In the genomic region with DNA sequence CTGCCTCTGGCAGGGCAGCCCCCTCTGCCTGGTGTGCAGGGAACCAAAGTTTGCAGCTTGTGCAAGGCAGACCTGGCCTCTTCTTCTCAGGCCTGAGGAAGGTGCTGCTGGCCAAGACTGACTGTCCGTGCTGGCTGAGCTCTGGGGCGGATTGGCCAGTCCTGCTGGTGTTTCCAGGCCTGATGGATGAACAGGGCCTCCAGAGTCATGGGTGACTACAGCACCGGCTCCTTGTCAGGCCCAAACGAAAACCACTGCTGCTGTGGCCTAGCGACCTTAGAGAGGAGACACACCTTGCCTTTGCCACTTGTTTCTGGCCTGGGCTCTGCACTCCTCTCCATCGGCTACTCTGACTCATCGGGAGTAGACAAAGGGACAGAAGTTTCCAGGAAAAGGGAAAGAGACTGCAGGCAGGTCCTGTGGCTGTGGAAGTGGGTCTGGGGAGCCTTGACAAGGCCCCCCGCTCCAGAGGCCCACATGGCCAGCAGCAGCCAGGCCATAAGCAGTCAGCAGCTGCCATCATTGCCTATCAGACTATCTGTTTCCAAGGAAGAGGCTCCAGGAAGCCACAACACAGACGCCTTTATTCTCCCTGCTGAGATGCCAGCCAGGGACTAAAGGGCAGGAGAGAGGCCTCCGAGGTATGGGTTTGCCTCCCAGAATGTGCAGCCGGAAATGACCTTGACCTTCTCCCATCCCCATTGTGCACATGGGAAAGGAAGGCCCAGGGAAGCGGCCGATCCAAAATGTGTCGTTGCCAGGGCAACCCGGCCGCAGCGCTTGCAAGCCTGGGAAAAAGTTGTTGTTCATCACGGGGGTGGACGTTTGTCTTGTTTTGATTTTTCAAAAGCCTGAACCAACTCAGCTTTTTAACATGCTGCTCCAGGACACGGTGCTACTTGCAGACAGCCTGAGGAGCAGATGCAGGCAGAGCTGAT, we compare ENCODE assay signal across 11 cellular contexts.
A peak's percentile ranks its signal among the peaks of the same experiment; 100 is the strongest.
DNase-seq lines count a peak whose midpoint lies in the region; ATAC-seq and TF ChIP-seq lines count a peak whose summit lies in the region.
"Had no signal": no experiment of that assay in that cellular context is flagged by ENCODE, and none has a peak within 500 bp of the region (broad histone marks: within the 10 kb centered on the region; RNA-seq: fewer than 3 reads in every experiment).

No MANE protein-coding gene starts in this region.

- peaks cover 58% of the 10 kb centered on the region for H3K4me1 Mint-ChIP-seq in neural crest cell

- H3K27me3 ChIP-seq in adipocyte (replicated peaks; ENCODE audit: control insufficient read depth, insufficient read depth, low read length) = peaks cover 5% of the 10 kb centered on the region

- peak overlapping the region; percentile 97 for H3K27ac Mint-ChIP-seq in neural crest cell (ENCODE audit: unreplicated experiment)

- ATAC-seq in GM18858 (IDR thresholded peaks at IDR 0.05; ENCODE audit: unreplicated experiment) = no peak
- ATAC-seq: GM12878 had no signal

- H3K4me3 ChIP-seq in adipocyte (ENCODE audit: low read length) (peak overlapping the region; percentile 5), urinary bladder (ENCODE audit: low read depth, low read length) (no peak overlapping the region)
- H3K4me3 ChIP-seq: GM12878, thoracic aorta had no signal

- H3K27ac ChIP-seq in urinary bladder (ENCODE audit: low read depth) = peak overlapping the region; percentile 25

- no peak for TF ChIP-seq CTCF in neural crest cell (conservative IDR thresholded peaks at IDR 0.05)

- H3K9me3 Mint-ChIP-seq in neural crest cell = peaks cover 3% of the 10 kb centered on the region
- H3K9me3 Mint-ChIP-seq: T-helper 1 cell treated with Interleukin-12 subunit alpha and Interleukin-12 subunit beta and Interleukin-4 antibody, amounts not matched to agents 30 μg/mL and 1 μg/mL, for 36 hours had no signal

- peaks cover 12% of the 10 kb centered on the region for H3K27me3 Mint-ChIP-seq in neural crest cell (ENCODE audit: low read depth)

- peak overlapping the region; percentile 60 for H3K4me3 Mint-ChIP-seq in neural crest cell
- H3K4me3 Mint-ChIP-seq: T-helper 1 cell treated with Interleukin-12 subunit alpha and Interleukin-12 subunit beta and Interleukin-4 antibody, amounts not matched to agents 30 μg/mL and 1 μg/mL, for 36 hours had no signal

- no peaks in the 10 kb centered on the region for H3K36me3 Mint-ChIP-seq in neural crest cell (ENCODE audit: low read depth)

- H3K9me3 ChIP-seq in adipocyte (ENCODE audit: control insufficient read depth, low read length) = no peaks in the 10 kb centered on the region
- H3K9me3 ChIP-seq: thoracic aorta had no signal

- H3K4me1 ChIP-seq in adipocyte (ENCODE audit: control insufficient read depth, insufficient read depth, low read length) (peaks cover 18% of the 10 kb centered on the region), urinary bladder (ENCODE audit: insufficient read depth) (no peaks in the 10 kb centered on the region)

- H3K36me3 ChIP-seq in adipocyte (ENCODE audit: control insufficient read depth, insufficient read depth, low read length, severe bottlenecking) (no peaks in the 10 kb centered on the region), urinary bladder (ENCODE audit: insufficient read depth) (no peaks in the 10 kb centered on the region)
- H3K36me3 ChIP-seq: thoracic aorta had no signal

- DNase-seq in adipocyte (ENCODE audit: low read depth) (peak; percentile 49), fibroblast of peridontal ligament (ENCODE audit: extremely low read depth) (peak; percentile 77), neural crest cell (ENCODE audit: low read depth, low spot score) (peak; percentile 72), NCI-H2029 treated with DMSO at 0.1 percent for 48 hours (lab: John Stamatoyannopoulos, UW) (no peak), H4 (ENCODE audit: low spot score) (no peak)
- DNase-seq in stimulated activated CD4-positive, alpha-beta T cell treated with anti-CD3 and anti-CD28 coated beads, Interleukin-15, amount 100 ng/mL, for 24 hours = no peak

- H3K9ac ChIP-seq in adipocyte (ENCODE audit: low read length) = peak overlapping the region; percentile 16

- WGBS in urinary bladder = 51% methylated on average over 20 of the region's 20 CpGs

Comparison
In these comparisons a context has a peak if more than half of its experiments do, and no peak if none do; other contexts are left out.
1. DNase-seq: peak in adipocyte (single experiment), fibroblast of peridontal ligament (single experiment) and neural crest cell (single experiment); none in stimulated activated CD4-positive, alpha-beta T cell treated with anti-CD3 and anti-CD28 coated beads, Interleukin-15, amount 100 ng/mL, for 24 hours (single experiment), NCI-H2029 treated with DMSO at 0.1 percent for 48 hours (single experiment) and H4 (single experiment).